Comparison of ENCODE assay signal across 2 cellular contexts in the genomic region with DNA sequence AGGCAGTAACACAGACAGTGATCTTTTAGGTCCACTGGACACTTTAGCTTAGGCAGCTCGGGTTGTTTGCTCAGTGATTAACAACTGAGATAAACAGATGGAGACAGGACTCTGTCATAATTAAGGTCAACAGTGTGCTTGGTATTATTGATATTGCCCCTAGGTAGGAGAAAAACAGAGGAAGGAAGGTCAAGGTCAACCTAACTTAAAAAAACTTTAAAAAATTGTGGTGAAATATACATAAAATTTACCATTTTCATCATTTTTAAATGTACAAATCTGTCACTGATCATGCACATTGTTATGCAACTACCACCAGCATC.
TF ChIP-seq lines count a peak whose summit lies in the region.

No MANE protein-coding gene starts in this region.

TF ChIP-seq in GM23338, 12 proteins besides CTCF, POLR2A, EP300 and RAD21 (continued from another document):
- TF ChIP-seq, protein P1, sequence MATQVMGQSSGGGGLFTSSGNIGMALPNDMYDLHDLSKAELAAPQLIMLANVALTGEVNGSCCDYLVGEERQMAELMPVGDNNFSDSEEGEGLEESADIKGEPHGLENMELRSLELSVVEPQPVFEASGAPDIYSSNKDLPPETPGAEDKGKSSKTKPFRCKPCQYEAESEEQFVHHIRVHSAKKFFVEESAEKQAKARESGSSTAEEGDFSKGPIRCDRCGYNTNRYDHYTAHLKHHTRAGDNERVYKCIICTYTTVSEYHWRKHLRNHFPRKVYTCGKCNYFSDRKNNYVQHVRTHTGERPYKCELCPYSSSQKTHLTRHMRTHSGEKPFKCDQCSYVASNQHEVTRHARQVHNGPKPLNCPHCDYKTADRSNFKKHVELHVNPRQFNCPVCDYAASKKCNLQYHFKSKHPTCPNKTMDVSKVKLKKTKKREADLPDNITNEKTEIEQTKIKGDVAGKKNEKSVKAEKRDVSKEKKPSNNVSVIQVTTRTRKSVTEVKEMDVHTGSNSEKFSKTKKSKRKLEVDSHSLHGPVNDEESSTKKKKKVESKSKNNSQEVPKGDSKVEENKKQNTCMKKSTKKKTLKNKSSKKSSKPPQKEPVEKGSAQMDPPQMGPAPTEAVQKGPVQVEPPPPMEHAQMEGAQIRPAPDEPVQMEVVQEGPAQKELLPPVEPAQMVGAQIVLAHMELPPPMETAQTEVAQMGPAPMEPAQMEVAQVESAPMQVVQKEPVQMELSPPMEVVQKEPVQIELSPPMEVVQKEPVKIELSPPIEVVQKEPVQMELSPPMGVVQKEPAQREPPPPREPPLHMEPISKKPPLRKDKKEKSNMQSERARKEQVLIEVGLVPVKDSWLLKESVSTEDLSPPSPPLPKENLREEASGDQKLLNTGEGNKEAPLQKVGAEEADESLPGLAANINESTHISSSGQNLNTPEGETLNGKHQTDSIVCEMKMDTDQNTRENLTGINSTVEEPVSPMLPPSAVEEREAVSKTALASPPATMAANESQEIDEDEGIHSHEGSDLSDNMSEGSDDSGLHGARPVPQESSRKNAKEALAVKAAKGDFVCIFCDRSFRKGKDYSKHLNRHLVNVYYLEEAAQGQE (IDR thresholded peaks at IDR 0.05; ENCODE audit: unreplicated experiment), result no peak
- TF ChIP-seq ZNF331 (CRISPR knock-in tag; IDR thresholded peaks at IDR 0.05; ENCODE audit: low read depth) (no peak), ZNF114 (CRISPR knock-in tag; IDR thresholded peaks at IDR 0.05) (no peak), EZH2phosphoT487 (IDR thresholded peaks at IDR 0.05; ENCODE audit: unreplicated experiment) (no peak), CREB1 (CRISPR knock-in tag; IDR thresholded peaks at IDR 0.05; ENCODE audit: low read depth) (no peak), NANOG (IDR thresholded peaks at IDR 0.05; ENCODE audit: borderline replicate concordance) (no peak), EZH2 (IDR thresholded peaks at IDR 0.05; ENCODE audit: low read depth, unreplicated experiment) (no peak), STAT1 (IDR thresholded peaks at IDR 0.05; ENCODE audit: unreplicated experiment) (no peak), JUNB (IDR thresholded peaks at IDR 0.05; ENCODE audit: unreplicated experiment) (no peak)
- TF ChIP-seq, protein P2, sequence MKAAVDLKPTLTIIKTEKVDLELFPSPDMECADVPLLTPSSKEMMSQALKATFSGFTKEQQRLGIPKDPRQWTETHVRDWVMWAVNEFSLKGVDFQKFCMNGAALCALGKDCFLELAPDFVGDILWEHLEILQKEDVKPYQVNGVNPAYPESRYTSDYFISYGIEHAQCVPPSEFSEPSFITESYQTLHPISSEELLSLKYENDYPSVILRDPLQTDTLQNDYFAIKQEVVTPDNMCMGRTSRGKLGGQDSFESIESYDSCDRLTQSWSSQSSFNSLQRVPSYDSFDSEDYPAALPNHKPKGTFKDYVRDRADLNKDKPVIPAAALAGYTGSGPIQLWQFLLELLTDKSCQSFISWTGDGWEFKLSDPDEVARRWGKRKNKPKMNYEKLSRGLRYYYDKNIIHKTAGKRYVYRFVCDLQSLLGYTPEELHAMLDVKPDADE (IDR thresholded peaks at IDR 0.05), result no peak
- TF ChIP-seq, protein P3, sequence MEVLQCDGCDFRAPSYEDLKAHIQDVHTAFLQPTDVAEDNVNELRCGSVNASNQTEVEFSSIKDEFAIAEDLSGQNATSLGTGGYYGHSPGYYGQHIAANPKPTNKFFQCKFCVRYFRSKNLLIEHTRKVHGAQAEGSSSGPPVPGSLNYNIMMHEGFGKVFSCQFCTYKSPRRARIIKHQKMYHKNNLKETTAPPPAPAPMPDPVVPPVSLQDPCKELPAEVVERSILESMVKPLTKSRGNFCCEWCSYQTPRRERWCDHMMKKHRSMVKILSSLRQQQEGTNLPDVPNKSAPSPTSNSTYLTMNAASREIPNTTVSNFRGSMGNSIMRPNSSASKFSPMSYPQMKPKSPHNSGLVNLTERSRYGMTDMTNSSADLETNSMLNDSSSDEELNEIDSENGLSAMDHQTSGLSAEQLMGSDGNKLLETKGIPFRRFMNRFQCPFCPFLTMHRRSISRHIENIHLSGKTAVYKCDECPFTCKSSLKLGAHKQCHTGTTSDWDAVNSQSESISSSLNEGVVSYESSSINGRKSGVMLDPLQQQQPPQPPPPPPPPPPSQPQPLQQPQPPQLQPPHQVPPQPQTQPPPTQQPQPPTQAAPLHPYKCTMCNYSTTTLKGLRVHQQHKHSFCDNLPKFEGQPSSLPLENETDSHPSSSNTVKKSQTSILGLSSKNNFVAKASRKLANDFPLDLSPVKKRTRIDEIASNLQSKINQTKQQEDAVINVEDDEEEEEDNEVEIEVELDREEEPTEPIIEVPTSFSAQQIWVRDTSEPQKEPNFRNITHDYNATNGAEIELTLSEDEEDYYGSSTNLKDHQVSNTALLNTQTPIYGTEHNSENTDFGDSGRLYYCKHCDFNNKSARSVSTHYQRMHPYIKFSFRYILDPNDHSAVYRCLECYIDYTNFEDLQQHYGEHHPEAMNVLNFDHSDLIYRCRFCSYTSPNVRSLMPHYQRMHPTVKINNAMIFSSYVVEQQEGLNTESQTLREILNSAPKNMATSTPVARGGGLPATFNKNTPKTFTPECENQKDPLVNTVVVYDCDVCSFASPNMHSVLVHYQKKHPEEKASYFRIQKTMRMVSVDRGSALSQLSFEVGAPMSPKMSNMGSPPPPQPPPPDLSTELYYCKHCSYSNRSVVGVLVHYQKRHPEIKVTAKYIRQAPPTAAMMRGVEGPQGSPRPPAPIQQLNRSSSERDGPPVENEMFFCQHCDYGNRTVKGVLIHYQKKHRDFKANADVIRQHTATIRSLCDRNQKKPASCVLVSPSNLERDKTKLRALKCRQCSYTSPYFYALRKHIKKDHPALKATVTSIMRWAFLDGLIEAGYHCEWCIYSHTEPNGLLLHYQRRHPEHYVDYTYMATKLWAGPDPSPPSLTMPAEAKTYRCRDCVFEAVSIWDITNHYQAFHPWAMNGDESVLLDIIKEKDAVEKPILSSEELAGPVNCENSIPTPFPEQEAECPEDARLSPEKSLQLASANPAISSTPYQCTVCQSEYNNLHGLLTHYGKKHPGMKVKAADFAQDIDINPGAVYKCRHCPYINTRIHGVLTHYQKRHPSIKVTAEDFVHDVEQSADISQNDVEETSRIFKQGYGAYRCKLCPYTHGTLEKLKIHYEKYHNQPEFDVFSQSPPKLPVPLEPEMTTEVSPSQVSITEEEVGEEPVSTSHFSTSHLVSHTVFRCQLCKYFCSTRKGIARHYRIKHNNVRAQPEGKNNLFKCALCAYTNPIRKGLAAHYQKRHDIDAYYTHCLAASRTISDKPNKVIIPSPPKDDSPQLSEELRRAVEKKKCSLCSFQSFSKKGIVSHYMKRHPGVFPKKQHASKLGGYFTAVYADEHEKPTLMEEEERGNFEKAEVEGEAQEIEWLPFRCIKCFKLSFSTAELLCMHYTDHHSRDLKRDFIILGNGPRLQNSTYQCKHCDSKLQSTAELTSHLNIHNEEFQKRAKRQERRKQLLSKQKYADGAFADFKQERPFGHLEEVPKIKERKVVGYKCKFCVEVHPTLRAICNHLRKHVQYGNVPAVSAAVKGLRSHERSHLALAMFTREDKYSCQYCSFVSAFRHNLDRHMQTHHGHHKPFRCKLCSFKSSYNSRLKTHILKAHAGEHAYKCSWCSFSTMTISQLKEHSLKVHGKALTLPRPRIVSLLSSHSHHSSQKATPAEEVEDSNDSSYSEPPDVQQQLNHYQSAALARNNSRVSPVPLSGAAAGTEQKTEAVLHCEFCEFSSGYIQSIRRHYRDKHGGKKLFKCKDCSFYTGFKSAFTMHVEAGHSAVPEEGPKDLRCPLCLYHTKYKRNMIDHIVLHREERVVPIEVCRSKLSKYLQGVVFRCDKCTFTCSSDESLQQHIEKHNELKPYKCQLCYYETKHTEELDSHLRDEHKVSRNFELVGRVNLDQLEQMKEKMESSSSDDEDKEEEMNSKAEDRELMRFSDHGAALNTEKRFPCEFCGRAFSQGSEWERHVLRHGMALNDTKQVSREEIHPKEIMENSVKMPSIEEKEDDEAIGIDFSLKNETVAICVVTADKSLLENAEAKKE (CRISPR knock-in tag; IDR thresholded peaks at IDR 0.05), result no peak

TF ChIP-seq in liver, 16 proteins besides CTCF, POLR2A, EP300 and RAD21 (continued from another document):
- TF ChIP-seq, protein P4, sequence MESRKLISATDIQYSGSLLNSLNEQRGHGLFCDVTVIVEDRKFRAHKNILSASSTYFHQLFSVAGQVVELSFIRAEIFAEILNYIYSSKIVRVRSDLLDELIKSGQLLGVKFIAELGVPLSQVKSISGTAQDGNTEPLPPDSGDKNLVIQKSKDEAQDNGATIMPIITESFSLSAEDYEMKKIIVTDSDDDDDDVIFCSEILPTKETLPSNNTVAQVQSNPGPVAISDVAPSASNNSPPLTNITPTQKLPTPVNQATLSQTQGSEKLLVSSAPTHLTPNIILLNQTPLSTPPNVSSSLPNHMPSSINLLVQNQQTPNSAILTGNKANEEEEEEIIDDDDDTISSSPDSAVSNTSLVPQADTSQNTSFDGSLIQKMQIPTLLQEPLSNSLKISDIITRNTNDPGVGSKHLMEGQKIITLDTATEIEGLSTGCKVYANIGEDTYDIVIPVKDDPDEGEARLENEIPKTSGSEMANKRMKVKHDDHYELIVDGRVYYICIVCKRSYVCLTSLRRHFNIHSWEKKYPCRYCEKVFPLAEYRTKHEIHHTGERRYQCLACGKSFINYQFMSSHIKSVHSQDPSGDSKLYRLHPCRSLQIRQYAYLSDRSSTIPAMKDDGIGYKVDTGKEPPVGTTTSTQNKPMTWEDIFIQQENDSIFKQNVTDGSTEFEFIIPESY (IDR thresholded peaks at IDR 0.05), result peak; percentile 68
- TF ChIP-seq, protein P5, sequence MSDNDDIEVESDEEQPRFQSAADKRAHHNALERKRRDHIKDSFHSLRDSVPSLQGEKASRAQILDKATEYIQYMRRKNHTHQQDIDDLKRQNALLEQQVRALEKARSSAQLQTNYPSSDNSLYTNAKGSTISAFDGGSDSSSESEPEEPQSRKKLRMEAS (IDR thresholded peaks at IDR 0.05), result peak; percentile 52
- TF ChIP-seq EGR1 (IDR thresholded peaks at IDR 0.05; ENCODE audit: low read depth in 2 of 2) (no peak), YY1 (IDR thresholded peaks at IDR 0.05) (peak; percentile 57), FOXA1 (IDR thresholded peaks at IDR 0.05) (peak; percentile 98), RXRA (IDR thresholded peaks at IDR 0.05) (peak; percentile 75 to 80), NR2F2 (IDR thresholded peaks at IDR 0.05) (peak; percentile 42), SP1 (IDR thresholded peaks at IDR 0.05) (peak; percentile 83)
- TF ChIP-seq, protein P6, sequence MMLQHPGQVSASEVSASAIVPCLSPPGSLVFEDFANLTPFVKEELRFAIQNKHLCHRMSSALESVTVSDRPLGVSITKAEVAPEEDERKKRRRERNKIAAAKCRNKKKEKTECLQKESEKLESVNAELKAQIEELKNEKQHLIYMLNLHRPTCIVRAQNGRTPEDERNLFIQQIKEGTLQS (IDR thresholded peaks at IDR 0.05), result no peak
